ENCODE assay signal across 8 cellular contexts in the genomic region with DNA sequence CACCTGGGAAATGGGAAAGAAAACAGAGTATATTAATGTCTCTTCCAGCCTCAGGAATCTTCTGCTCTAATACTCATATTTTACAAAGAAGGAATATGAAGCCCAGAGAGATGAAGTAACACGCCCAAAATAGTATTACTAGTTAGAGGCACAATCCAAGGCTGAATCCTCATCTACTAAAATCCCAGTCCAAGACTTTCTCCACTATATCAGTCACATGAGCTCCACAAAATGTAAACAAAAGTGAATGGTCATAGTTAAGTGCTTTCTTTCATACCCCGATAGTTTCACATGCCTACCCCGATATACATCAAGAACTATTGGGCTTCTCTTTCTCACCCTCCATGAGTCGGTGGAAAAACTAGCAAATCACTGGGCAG. TPM values are rescaled to one million over a fixed set of nuclear protein-coding genes. Genes with fewer than 3 reads are reported as not detected.
A peak's percentile ranks its signal among the peaks of the same experiment; 100 is the strongest.
DNase-seq lines count a peak whose midpoint lies in the region; ATAC-seq and TF ChIP-seq lines count a peak whose summit lies in the region.

No MANE protein-coding gene starts in this region.

- H3K36me3 ChIP-seq in brain microvascular endothelial cell (replicated peaks) (no peaks in the 10 kb centered on the region), lower lobe of right lung (peaks cover 31% of the 10 kb centered on the region), upper lobe of left lung (peaks cover 0 to 15% (median 3%) of the 10 kb centered on the region in 4 donors)

- no peak for TF ChIP-seq POLR2A in upper lobe of left lung (IDR thresholded peaks at IDR 0.05)

- ATAC-seq in HG03469 (IDR thresholded peaks at IDR 0.05; ENCODE audit: unreplicated experiment) (peak; percentile 15), lower lobe of right lung (no peak), upper lobe of left lung (ENCODE audit: low FRiP score in 2 of 2) (no peak), HG03378 (IDR thresholded peaks at IDR 0.05; ENCODE audit: unreplicated experiment) (no peak), GM21529 (IDR thresholded peaks at IDR 0.05; ENCODE audit: unreplicated experiment) (no peak), GM18873 (IDR thresholded peaks at IDR 0.05; ENCODE audit: low FRiP score, unreplicated experiment) (no peak)

- in situ Hi-C loops in brain microvascular endothelial cell (cut with HindIII; ENCODE audit: low pct_ligation_motif_present, low sequenced_read_pairs), result no loop called here

- H3K27ac ChIP-seq in brain microvascular endothelial cell, result peak overlapping the region; percentile 76
- peak overlapping the region; percentile 82 for H3K27ac ChIP-seq in lower lobe of right lung
- peak overlapping the region; percentile 78 to 91 (median 88) for H3K27ac ChIP-seq in upper lobe of left lung

- H3K4me3 ChIP-seq in brain microvascular endothelial cell (ENCODE audit: low read depth, low read length) (peak overlapping the region; percentile 91), lower lobe of right lung (peak overlapping the region; percentile 77), upper lobe of left lung (peak overlapping the region; percentile 64 to 88 (median 78))

- H3K4me1 ChIP-seq in lower lobe of right lung (peaks cover 21% of the 10 kb centered on the region), upper lobe of left lung (peaks cover 9 to 22% (median 12%) of the 10 kb centered on the region in 4 donors)

- 12 to 13% methylated on average over 4 of the region's 4 CpGs for WGBS in upper lobe of left lung, 2 donors

- H3K27me3 ChIP-seq in brain microvascular endothelial cell (replicated peaks), result no peaks in the 10 kb centered on the region
- no peaks in the 10 kb centered on the region for H3K27me3 ChIP-seq in lower lobe of right lung (ENCODE audit: low read depth)
- H3K27me3 ChIP-seq in upper lobe of left lung, result no peaks in the 10 kb centered on the region

- no peaks in the 10 kb centered on the region for H3K9me3 ChIP-seq in lower lobe of right lung
- no peaks in the 10 kb centered on the region for H3K9me3 ChIP-seq in upper lobe of left lung

- DNase-seq in AG09319 (ENCODE audit: extremely low read depth, low read depth) (peak; percentile 7), brain microvascular endothelial cell (no peak), lower lobe of right lung (no peak), upper lobe of left lung (no peak)

- no peak for TF ChIP-seq EP300 in upper lobe of left lung (IDR thresholded peaks at IDR 0.05)

- intact Hi-C loops in lower lobe of right lung (cut with DNase I), result no loop called here

- no peak for TF ChIP-seq CTCF in AG09319 (IDR thresholded peaks at IDR 0.05; ENCODE audit: low read depth, low read length)
- TF ChIP-seq CTCF in brain microvascular endothelial cell (IDR thresholded peaks at IDR 0.05; ENCODE audit: low read depth, low read length, missing control alignments), result no peak
- TF ChIP-seq CTCF in lower lobe of right lung (IDR thresholded peaks at IDR 0.05), result no peak
- no peak for TF ChIP-seq CTCF in upper lobe of left lung (IDR thresholded peaks at IDR 0.05)

RNA-seq across cellular contexts. Expression of gene INTS2, which starts 1.0 kb away (rescaled TPM):
- total RNA-seq in lower lobe of right lung, result 12.7 TPM
- total RNA-seq in upper lobe of left lung, result 10 to 100 TPM in 3 of 6 donors, 1 to 10 TPM in 3; 6.0 to 12.0 (median 9.9) TPM
